13 cellular contexts compared by ENCODE assay signal in the genomic region with DNA sequence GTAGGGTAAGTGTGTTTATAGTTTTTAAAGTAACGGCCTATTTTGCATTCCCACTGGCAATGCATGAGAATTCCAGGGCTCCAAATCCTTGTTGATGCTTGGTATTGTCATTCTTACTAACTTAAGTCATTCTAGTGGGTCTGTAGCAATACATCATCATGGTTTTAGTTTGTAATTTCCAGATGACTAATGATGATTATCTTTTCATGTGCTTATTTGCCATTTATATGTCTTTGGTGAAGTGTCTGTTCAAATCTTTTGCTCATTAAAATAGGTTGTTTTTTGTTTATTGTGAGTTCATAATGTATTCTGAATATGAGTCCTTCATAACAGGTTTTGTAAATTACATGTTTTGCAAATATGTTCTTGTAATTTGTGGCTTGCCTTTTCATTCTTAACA. TPM values are rescaled to one million over a fixed set of nuclear protein-coding genes. Genes with fewer than 3 reads are reported as not detected.
A peak's percentile ranks its signal among the peaks of the same experiment; 100 is the strongest.
DNase-seq lines count a peak whose midpoint lies in the region; ATAC-seq, FAIRE-seq and TF ChIP-seq lines count a peak whose summit lies in the region.
"Had no signal": no experiment of that assay in that cellular context is flagged by ENCODE, and none has a peak within 500 bp of the region (broad histone marks: within the 10 kb centered on the region; RNA-seq: fewer than 3 reads in every experiment).

No MANE protein-coding gene starts in this region.

- TF ChIP-seq POLR2A in GM12891 (IDR thresholded peaks at IDR 0.05; ENCODE audit: low read depth, low read length) (no peak), esophagus squamous epithelium (IDR thresholded peaks at IDR 0.05) (no peak)

- peaks cover 28% of the 10 kb centered on the region for H4K20me1 ChIP-seq in PC-9 (ENCODE audit: insufficient read depth)

- intact Hi-C loops in PC-9 (cut with micrococcal nuclease; ENCODE audit: unreplicated experiment) (no loop called here), esophagus squamous epithelium (cut with DNase I) (no loop called here)

- peaks cover 13% of the 10 kb centered on the region for H3F3A ChIP-seq in PC-9 (ENCODE audit: insufficient read depth, low read depth)

- CTCF ChIA-PET in PC-9 (lab: Charles Lee) = no interaction called here

- POLR2A ChIA-PET in PC-9 (lab: Charles Lee; ENCODE audit: unreplicated experiment) = no interaction called here

- H3K4me3 ChIP-seq in PC-9 = no peak overlapping the region
- H3K4me3 ChIP-seq in epithelial cell of esophagus (ENCODE audit: low read length) = no peak overlapping the region
- no peak overlapping the region for H3K4me3 ChIP-seq in esophagus squamous epithelium
- H3K4me3 ChIP-seq: K562 had no signal

- H3K9me2 ChIP-seq in PC-9 (ENCODE audit: insufficient read depth) = peaks cover 3% of the 10 kb centered on the region; the same call in 1 of the 2 replicates

- no peaks in the 10 kb centered on the region for H3K36me3 ChIP-seq in PC-9 (ENCODE audit: low read depth)
- no peaks in the 10 kb centered on the region for H3K36me3 ChIP-seq in esophagus squamous epithelium

- DNase-seq in Daoy (ENCODE audit: low read depth) (peak; percentile 52), PC-9 (peak in 1 of 2 experiments; percentile 42), epithelial cell of esophagus (ENCODE audit: low read depth) (peak; percentile 86), omental fat pad (ENCODE audit: low spot score) (no peak), GM12891 (ENCODE audit: insufficient read length, low spot score) (no peak), esophagus squamous epithelium (lab: John Stamatoyannopoulos, UW) (no peak), NCI-H2029 treated with DMSO at 0.1 percent for 48 hours (lab: John Stamatoyannopoulos, UW) (no peak)
- DNase-seq: activated naive CD8-positive, alpha-beta T cell treated with anti-CD3 and anti-CD28 coated beads, Interleukin-2, amount 10 ng/mL, durations not matched to agents 7 days and 5 days; hippocampal formation had no signal

- BruUV-seq in PC-9 (replicated peaks; lab: Mats Ljungman, UMichigan) = no TSS peak

- TF ChIP-seq CTCF in PC-9 (conservative IDR thresholded peaks at IDR 0.05) (no peak), epithelial cell of esophagus (IDR thresholded peaks at IDR 0.05; ENCODE audit: insufficient read depth, low read depth, low read length, missing control alignments) (no peak), omental fat pad (IDR thresholded peaks at IDR 0.05) (no peak), esophagus squamous epithelium (IDR thresholded peaks at IDR 0.05) (no peak)

- H2AFZ ChIP-seq in PC-9 = no peak overlapping the region
- H2AFZ ChIP-seq: parathyroid adenoma had no signal

- H3K79me2 ChIP-seq in PC-9 (ENCODE audit: low read depth) = peaks cover 100% of the 10 kb centered on the region

- H3K27ac ChIP-seq in PC-9 = peak overlapping the region; percentile 33; the same call in 1 of the 2 replicates
- peak overlapping the region in 2 of 4 donors; percentile 44 to 53 for H3K27ac ChIP-seq in esophagus squamous epithelium
- H3K27ac ChIP-seq: parathyroid adenoma had no signal

- ATAC-seq in omental fat pad (ENCODE audit: low FRiP score) = peak; percentile 68
- ATAC-seq in GM21528 (IDR thresholded peaks at IDR 0.05; ENCODE audit: low FRiP score, unreplicated experiment) = no peak
- ATAC-seq: K562 had no signal

- no peak for FAIRE-seq in GM12891 (lab: Jason Lieb, UNC)
- FAIRE-seq: D721Med, K562 had no signal

- H3K9me3 ChIP-seq in PC-9 (ENCODE audit: insufficient read depth, low read depth) = no peaks in the 10 kb centered on the region
- H3K9me3 ChIP-seq in esophagus squamous epithelium = no peaks in the 10 kb centered on the region

- H3K27me3 ChIP-seq in PC-9 (ENCODE audit: insufficient read depth, low read depth) (no peaks in the 10 kb centered on the region), esophagus squamous epithelium (no peaks in the 10 kb centered on the region)

- no peak overlapping the region for H3K4me2 ChIP-seq in PC-9

- H3K4me1 ChIP-seq in PC-9 (replicated peaks; ENCODE audit: insufficient read depth) (peaks cover 24% of the 10 kb centered on the region), esophagus squamous epithelium (peaks cover 0 to 67% (median 44%) of the 10 kb centered on the region in 3 donors)
- H3K4me1 ChIP-seq: parathyroid adenoma had no signal

- 21 to 34% methylated on average over 1 of the region's 1 CpG for WGBS in esophagus squamous epithelium, 2 donors

TF ChIP-seq in GM12891, 5 proteins besides CTCF, POLR2A, EP300 and RAD21:
- TF ChIP-seq POU2F2 (IDR thresholded peaks at IDR 0.05; ENCODE audit: low read depth, low read length) = no peak
- no peak for TF ChIP-seq POLR2AphosphoS5 (IDR thresholded peaks at IDR 0.05; ENCODE audit: low read depth, low read length)
- no peak for TF ChIP-seq SPI1 (IDR thresholded peaks at IDR 0.05; ENCODE audit: low read depth, low read length)
- no peak for TF ChIP-seq TAF1 (IDR thresholded peaks at IDR 0.05; ENCODE audit: low read depth, low read length)
- TF ChIP-seq PAX5 (IDR thresholded peaks at IDR 0.05; ENCODE audit: insufficient read depth, low read length, severe bottlenecking) = no peak
TF ChIP-seq in GM12891: peak in this region for 0.

RNA-seq across cellular contexts. Expression of a gene that starts 31.2 kb away (rescaled TPM):
- 11.8 and 12.2 TPM in 2 replicates for total RNA-seq in Daoy (2014; rRNA removed; shearing (Covaris generic))
- total RNA-seq in PC-9 (2021) = 28.1 and 31.1 TPM in 2 replicates
- total RNA-seq in omental fat pad = 10 to 100 TPM; 41.3 to 88.9 (median 53.2) TPM
- 7.7 TPM for polyA plus RNA-seq in GM12891 (2012; ENCODE audit: low read depth, missing spikeins)
- 10 to 100 TPM; 34.9 to 63.1 (median 38.4) TPM for total RNA-seq in esophagus squamous epithelium

Comparison
In these comparisons a context has a peak if more than half of its experiments do, and no peak if none do; other contexts are left out.
1. DNase-seq: peak in Daoy (single experiment) and epithelial cell of esophagus (single experiment); none in omental fat pad (single experiment), GM12891 (single experiment), esophagus squamous epithelium (single experiment) and NCI-H2029 treated with DMSO at 0.1 percent for 48 hours (single experiment).